Comparison of ENCODE assay signal across 34 cellular contexts in genomic region chr7:40341836-40342235, GRCh38.
"Had no signal": no experiment of that assay in that cellular context is flagged by ENCODE, and none has a peak within 500 bp of the region (broad histone marks: within the 10 kb centered on the region; RNA-seq: fewer than 3 reads in every experiment).

No MANE protein-coding gene starts in this region.

- DNase-seq: activated B cell treated with CpG ODN at 0.5 μM for 24 hours; activated CD4-positive, alpha-beta memory T cell treated with anti-CD3 and anti-CD28 coated beads, Interleukin-2, amount 10 ng/mL, durations not matched to agents 7 days and 5 days; activated CD4-positive, alpha-beta T cell treated with anti-CD3 and anti-CD28 coated beads, Interleukin-2, amount 10 ng/mL, durations not matched to agents 7 days and 5 days; activated CD4-positive, alpha-beta T cell treated with anti-CD3 and anti-CD28 coated beads, Interleukin-2, amount 50 U/mL, for 4 hours; activated CD8-positive, alpha-beta memory T cell treated with anti-CD3 and anti-CD28 coated beads, Interleukin-2, amount 50 U/mL, for 48 hours; activated gamma-delta T cell; activated naive CD4-positive, alpha-beta T cell; activated naive CD8-positive, alpha-beta T cell treated with anti-CD3 and anti-CD28 coated beads, Interleukin-2, amount 10 ng/mL, durations not matched to agents 7 days and 5 days; activated T-cell treated with anti-CD3 and anti-CD28 coated beads for 4 hours; activated T-cell treated with anti-CD3 and anti-CD28 coated beads, Interleukin-2, amount 50 U/mL, for 24 hours; activated T-cell treated with anti-CD3 and anti-CD28 coated beads, Interleukin-2, amount 50 U/mL, for 72 hours; amniotic stem cell; anterior cingulate cortex; brain microvascular endothelial cell; caudate nucleus; cortex of kidney; dermis blood vessel endothelial cell; effector CD4-positive, alpha-beta T cell; erythroblast; foreskin melanocyte; heart right ventricle; T-helper 1 cell; T-helper 17 cell; T1000; WERI-Rb-1 had no signal

- H3K4me3 Mint-ChIP-seq: activated B cell treated with CpG ODN at 0.5 μM for 24 hours; activated CD4-positive, alpha-beta memory T cell treated with anti-CD3 and anti-CD28 coated beads, Interleukin-2, amount 10 ng/mL, durations not matched to agents 7 days and 5 days; activated CD4-positive, alpha-beta T cell treated with anti-CD3 and anti-CD28 coated beads, Interleukin-2, amount 10 ng/mL, durations not matched to agents 7 days and 5 days; activated naive CD4-positive, alpha-beta T cell treated with anti-CD3 and anti-CD28 coated beads, Interleukin-2, amount 50 U/mL, for 24 hours; activated naive CD8-positive, alpha-beta T cell treated with anti-CD3 and anti-CD28 coated beads, Interleukin-2, amount 10 ng/mL, durations not matched to agents 7 days and 5 days; activated T-cell treated with anti-CD3 and anti-CD28 coated beads, Interleukin-2, amount 50 U/mL, for 24 hours; activated T-cell treated with anti-CD3 and anti-CD28 coated beads, Interleukin-2, amount 50 U/mL, for 72 hours; T-helper 17 cell; T-helper 2 cell treated with Interferon-gamma antibody and Interleukin-4, amounts not matched to agents 5 μg/mL and 100 μg/mL, for 36 hours had no signal

- FAIRE-seq: astrocyte, colon, endometrium, endothelial cell of umbilical vein had no signal

- H3K27me3 ChIP-seq: brain microvascular endothelial cell, esophagus muscularis mucosa, gastroesophageal sphincter, heart right ventricle had no signal

- ATAC-seq: activated CD4-positive, CD25-positive, alpha-beta regulatory T cell treated with anti-CD3 and anti-CD28 coated beads, Interleukin-2, amount 50 U/mL, for 24 hours; activated T-cell treated with anti-CD3 and anti-CD28 coated beads, Interleukin-2, amount 50 U/mL, for 72 hours; gastroesophageal sphincter; heart right ventricle; T-helper 17 cell had no signal

- H3K4me3 ChIP-seq: esophagus muscularis mucosa, gastroesophageal sphincter, heart right ventricle had no signal

- H3K36me3 ChIP-seq: brain microvascular endothelial cell, esophagus muscularis mucosa, gastroesophageal sphincter, heart right ventricle, WERI-Rb-1 had no signal

- H3K27ac Mint-ChIP-seq: activated B cell treated with CpG ODN at 0.5 μM for 24 hours; activated CD4-positive, alpha-beta memory T cell treated with anti-CD3 and anti-CD28 coated beads, Interleukin-2, amount 10 ng/mL, durations not matched to agents 7 days and 5 days; activated CD4-positive, alpha-beta T cell treated with anti-CD3 and anti-CD28 coated beads, Interleukin-2, amount 10 ng/mL, durations not matched to agents 7 days and 5 days; activated naive CD4-positive, alpha-beta T cell treated with anti-CD3 and anti-CD28 coated beads, Interleukin-2, amount 50 U/mL, for 24 hours; activated naive CD8-positive, alpha-beta T cell treated with anti-CD3 and anti-CD28 coated beads, Interleukin-2, amount 10 ng/mL, durations not matched to agents 7 days and 5 days; activated T-cell treated with anti-CD3 and anti-CD28 coated beads, Interleukin-2, amount 50 U/mL, for 24 hours; activated T-cell treated with anti-CD3 and anti-CD28 coated beads, Interleukin-2, amount 50 U/mL, for 72 hours; T-helper 17 cell; T-helper 2 cell treated with Interferon-gamma antibody and Interleukin-4, amounts not matched to agents 5 μg/mL and 100 μg/mL, for 36 hours had no signal

- H3K4me1 Mint-ChIP-seq: activated B cell treated with CpG ODN at 0.5 μM for 24 hours; activated CD4-positive, alpha-beta memory T cell treated with anti-CD3 and anti-CD28 coated beads, Interleukin-2, amount 10 ng/mL, durations not matched to agents 7 days and 5 days; activated CD4-positive, alpha-beta T cell treated with anti-CD3 and anti-CD28 coated beads, Interleukin-2, amount 10 ng/mL, durations not matched to agents 7 days and 5 days; activated naive CD4-positive, alpha-beta T cell treated with anti-CD3 and anti-CD28 coated beads, Interleukin-2, amount 50 U/mL, for 24 hours; activated naive CD8-positive, alpha-beta T cell treated with anti-CD3 and anti-CD28 coated beads, Interleukin-2, amount 10 ng/mL, durations not matched to agents 7 days and 5 days; T-helper 17 cell had no signal

- H3K27me3 Mint-ChIP-seq: activated B cell treated with CpG ODN at 0.5 μM for 24 hours; activated CD4-positive, alpha-beta memory T cell treated with anti-CD3 and anti-CD28 coated beads, Interleukin-2, amount 10 ng/mL, durations not matched to agents 7 days and 5 days; activated naive CD4-positive, alpha-beta T cell treated with anti-CD3 and anti-CD28 coated beads, Interleukin-2, amount 50 U/mL, for 24 hours; activated naive CD8-positive, alpha-beta T cell treated with anti-CD3 and anti-CD28 coated beads, Interleukin-2, amount 10 ng/mL, durations not matched to agents 7 days and 5 days; activated T-cell treated with anti-CD3 and anti-CD28 coated beads, Interleukin-2, amount 50 U/mL, for 24 hours; T-helper 17 cell had no signal

- H3K9me3 Mint-ChIP-seq: activated CD4-positive, alpha-beta T cell treated with anti-CD3 and anti-CD28 coated beads, Interleukin-2, amount 10 ng/mL, durations not matched to agents 7 days and 5 days; activated naive CD4-positive, alpha-beta T cell treated with anti-CD3 and anti-CD28 coated beads, Interleukin-2, amount 50 U/mL, for 24 hours had no signal

- H3K27ac ChIP-seq: brain microvascular endothelial cell, esophagus muscularis mucosa, gastroesophageal sphincter, heart right ventricle, WERI-Rb-1 had no signal

- H3K36me3 Mint-ChIP-seq: activated naive CD8-positive, alpha-beta T cell treated with anti-CD3 and anti-CD28 coated beads, Interleukin-2, amount 10 ng/mL, durations not matched to agents 7 days and 5 days had no signal

- H3K4me1 ChIP-seq: esophagus muscularis mucosa, gastroesophageal sphincter, heart right ventricle had no signal
